ENCODE assay signal across 8 cellular contexts in the genomic region with DNA sequence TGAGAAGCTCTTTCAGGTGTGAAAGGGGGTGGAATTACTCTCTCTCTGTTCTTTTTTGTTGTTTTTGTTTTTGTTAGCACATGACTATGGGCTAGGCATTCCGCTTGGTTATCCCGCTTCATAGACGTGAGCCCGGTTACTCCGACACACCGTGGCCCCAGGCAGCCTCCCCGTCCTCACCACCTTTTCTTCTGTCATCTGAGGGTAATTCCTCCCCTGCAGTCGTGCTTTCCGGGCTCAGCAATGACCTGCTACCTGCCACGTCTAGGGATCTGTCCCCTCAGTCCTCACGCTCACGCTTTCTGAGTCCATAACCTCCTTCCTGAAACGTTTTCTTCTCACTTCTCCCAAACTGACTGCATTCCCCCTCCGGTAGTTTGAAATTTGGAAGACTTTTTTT. TPM values are rescaled to one million over a fixed set of nuclear protein-coding genes. Genes with fewer than 3 reads are reported as not detected.
A peak's percentile ranks its signal among the peaks of the same experiment; 100 is the strongest.
DNase-seq lines count a peak whose midpoint lies in the region; ATAC-seq and TF ChIP-seq lines count a peak whose summit lies in the region.

No MANE protein-coding gene starts in this region.

- H3K9me3 ChIP-seq in mononuclear cell (ENCODE audit: low read depth, low read length) (no peaks in the 10 kb centered on the region), aorta (ENCODE audit: control insufficient read depth, low read length) (no peaks in the 10 kb centered on the region)

- no peak for TF ChIP-seq CTCF in MCF 10A (IDR thresholded peaks at IDR 0.05; ENCODE audit: unreplicated experiment)

- H3K27ac Mint-ChIP-seq in MCF 10A (ENCODE audit: low read depth, unreplicated experiment): peak overlapping the region; percentile 65

- H3K9me3 Mint-ChIP-seq in MCF 10A (ENCODE audit: unreplicated experiment): no peaks in the 10 kb centered on the region

- H3K4me3 Mint-ChIP-seq in MCF 10A (ENCODE audit: unreplicated experiment): peak overlapping the region; percentile 97

- H3K4me3 ChIP-seq in mononuclear cell (ENCODE audit: low read length) (peak overlapping the region; percentile 68), aorta (ENCODE audit: low read length in 2 of 2) (peak overlapping the region; percentile 82 to 95)

- intact Hi-C loops in MCF 10A (cut with micrococcal nuclease) (no loop called here), aorta (cut with DNase I) (loop anchor here in 1 of 2 donors (5.0 kb wide), 1 partner anchor 70 kb away; the partner anchor contains the start of genes NOA1 and POLR2B)

- WGBS in aorta, 2 donors: 10 to 12% methylated on average over 14 of the region's 14 CpGs

- POLR2A ChIA-PET in MCF 10A (lab: Yijun Ruan, JAX): interaction anchor here (1.0 to 5.4 kb wide), 8 partner anchors 9 to 471 kb away, joined by 3 to 165 read pairs (median 10); partner anchors contain the start of genes NOA1, PAICS, POLR2B and PPAT

- peaks cover 36% of the 10 kb centered on the region for H3K4me1 ChIP-seq in mononuclear cell (ENCODE audit: insufficient read depth, low read length)
- H3K4me1 ChIP-seq in aorta (ENCODE audit: control insufficient read depth in 1 of 2, insufficient read depth in 2 of 2, low read length in 2 of 2): peaks cover 0 to 3% of the 10 kb centered on the region in 2 donors

- H3K36me3 Mint-ChIP-seq in MCF 10A (ENCODE audit: insufficient read depth, unreplicated experiment): peaks cover 12% of the 10 kb centered on the region

- peak; percentile 2 for DNase-seq in stimulated activated CD8-positive, alpha-beta memory T cell treated with anti-CD3 and anti-CD28 coated beads, Interleukin-12 subunit alpha, Interleukin-12 subunit beta, amount 100 ng/mL, for 1 hour (ENCODE audit: low read depth)
- DNase-seq in stimulated activated CD8-positive, alpha-beta memory T cell treated with anti-CD3 and anti-CD28 coated beads, Interleukin-4, amount 100 ng/mL, for 48 hours: no peak
- DNase-seq in MCF 10A (ENCODE audit: unreplicated experiment) (no peak), aorta (no peak), GDM1 (lab: John Stamatoyannopoulos, UW) (no peak)

- ATAC-seq in aorta (ENCODE audit: low FRiP score) (no peak), HG03196 (IDR thresholded peaks at IDR 0.05; ENCODE audit: unreplicated experiment) (no peak), GM18868 (IDR thresholded peaks at IDR 0.05; ENCODE audit: unreplicated experiment) (no peak)

- BruUV-seq in MCF 10A (replicated peaks; lab: Mats Ljungman, UMichigan): no TSS peak

- H3K27me3 Mint-ChIP-seq in MCF 10A (ENCODE audit: insufficient read depth, unreplicated experiment): no peaks in the 10 kb centered on the region

- no peaks in the 10 kb centered on the region for H3K27me3 ChIP-seq in mononuclear cell (ENCODE audit: insufficient read depth, low read length)
- no peaks in the 10 kb centered on the region for H3K27me3 ChIP-seq in aorta (ENCODE audit: control insufficient read depth in 1 of 2, insufficient read depth in 2 of 2, low read length in 1 of 2)

- CTCF ChIA-PET in MCF 10A (lab: Yijun Ruan, JAX): interaction anchor here (0.5 to 1.0 kb wide), 4 partner anchors 9 to 1944 kb away, joined by 3 to 7 read pairs (median 4); no protein-coding TSS in a partner anchor

- peaks cover 18% of the 10 kb centered on the region for H3K4me1 Mint-ChIP-seq in MCF 10A (ENCODE audit: insufficient read depth, unreplicated experiment)

- no peak overlapping the region for H3K27ac ChIP-seq in aorta (ENCODE audit: low read depth in 1 of 2, low read length in 2 of 2)

- H3K36me3 ChIP-seq in aorta (ENCODE audit: control insufficient read depth in 1 of 2, insufficient read depth in 2 of 2, low read length in 1 of 2): no peaks in the 10 kb centered on the region

RNA-seq across cellular contexts. Expression of gene REST, which starts 0.7 kb away (rescaled TPM):
- 50.5 and 51.6 TPM in 2 replicates for total RNA-seq in MCF 10A (2022)
- total RNA-seq in mononuclear cell: 65.8 TPM
- 10 to 100 TPM; 33.5 to 39.1 TPM for total RNA-seq in aorta
- 1 to 10 TPM; 5.7 to 6.8 TPM for polyA plus RNA-seq in aorta
